ENCODE assay signal across 10 cellular contexts in the genomic region with DNA sequence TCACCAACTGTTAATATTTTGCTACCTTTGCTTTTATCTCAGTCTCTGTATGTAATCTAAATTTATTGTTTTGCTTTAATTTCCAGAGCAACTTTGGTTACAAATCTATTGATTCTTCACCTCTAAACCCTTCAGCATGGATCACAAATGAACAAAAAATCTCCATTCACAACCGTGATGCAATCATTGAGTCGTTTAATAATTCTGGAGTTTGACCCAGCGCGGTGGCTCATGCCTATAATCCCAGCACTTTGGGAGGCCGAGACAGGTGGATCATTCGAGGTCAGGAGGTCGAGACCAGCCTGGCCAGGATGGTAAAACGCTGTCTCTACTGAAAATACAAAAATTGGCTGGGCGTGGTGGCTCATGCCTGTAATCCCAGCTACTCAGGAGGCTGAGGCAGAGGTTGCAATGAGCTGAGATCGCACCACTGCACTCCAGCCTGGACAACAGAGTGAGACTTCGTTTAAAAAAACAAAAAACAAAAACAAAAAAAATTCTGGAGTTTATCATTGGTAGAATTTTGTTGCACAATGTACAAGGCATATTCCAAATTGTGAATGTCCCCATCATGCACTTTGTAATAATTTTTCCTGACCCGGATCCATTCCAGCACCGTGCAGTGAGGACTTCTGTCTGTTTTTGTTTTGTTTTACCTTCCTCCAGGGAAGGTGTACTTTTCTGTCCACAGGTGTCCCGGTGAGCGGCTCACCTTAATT. TPM values are rescaled to one million over a fixed set of nuclear protein-coding genes. Genes with fewer than 3 reads are reported as not detected.
DNase-seq lines count a peak whose midpoint lies in the region; ATAC-seq and FAIRE-seq lines count a peak whose summit lies in the region.
"Had no signal": no experiment of that assay in that cellular context is flagged by ENCODE, and none has a peak within 500 bp of the region (broad histone marks: within the 10 kb centered on the region; RNA-seq: fewer than 3 reads in every experiment).

No MANE protein-coding gene starts in this region.

- H3K27ac ChIP-seq in HUES6 (ENCODE audit: low read depth, low read length) (no peak overlapping the region), iPS-18a (ENCODE audit: low read length) (no peak overlapping the region), small intestine (ENCODE audit: low read depth in 1 of 2, low read length in 1 of 2) (no peak overlapping the region)
- H3K27ac ChIP-seq: epithelial cell of prostate had no signal

- no peak for ATAC-seq in HG03039 (IDR thresholded peaks at IDR 0.05; ENCODE audit: unreplicated experiment)

- peaks cover 43% of the 10 kb centered on the region for H3K27me3 ChIP-seq in HUES6 (ENCODE audit: control insufficient read depth, insufficient read depth, low read length)
- peaks cover 39% of the 10 kb centered on the region for H3K27me3 ChIP-seq in iPS-18a (ENCODE audit: control insufficient read depth, insufficient read depth, low read length)
- H3K27me3 ChIP-seq in small intestine (ENCODE audit: control insufficient read depth in 2 of 2, insufficient read depth in 2 of 2, low read length in 2 of 2) = no peaks in the 10 kb centered on the region

- no peaks in the 10 kb centered on the region for H3K27me3 Mint-ChIP-seq in activated T-helper 1 cell treated with anti-CD3 and anti-CD28 coated beads, Interleukin-12 subunit alpha, Interleukin-12 subunit beta, Interleukin-2, Interleukin-4 antibody, amounts not matched to agents 30 ng/mL and 10 ng/mL and 1 ng/mL, durations not matched to agents 14 hours and 24 hours and 36 hours (ENCODE audit: insufficient read depth)

- intact Hi-C loops in activated T-helper 1 cell treated with anti-CD3 and anti-CD28 coated beads, Interleukin-12 subunit alpha, Interleukin-12 subunit beta, Interleukin-2, Interleukin-4 antibody, amounts not matched to agents 30 ng/mL and 10 ng/mL and 1 ng/mL, durations not matched to agents 14 hours and 24 hours and 36 hours (cut with micrococcal nuclease) = loop anchor here (1.0 to 10.0 kb wide), 3 partner anchors 11 to 740 kb away; a partner anchor contains a TSS

- H3K9me3 ChIP-seq in HUES6 (ENCODE audit: control insufficient read depth, insufficient read depth, low read depth, low read length) (no peaks in the 10 kb centered on the region), iPS-18a (ENCODE audit: control insufficient read depth, low read depth, low read length) (no peaks in the 10 kb centered on the region), small intestine (ENCODE audit: control insufficient read depth, low read depth) (no peaks in the 10 kb centered on the region)

- H3K4me3 ChIP-seq in HUES6 (ENCODE audit: low read depth, low read length) (peak overlapping the region; percentile 45), iPS-18a (ENCODE audit: low read length) (peak overlapping the region; percentile 2), small intestine (ENCODE audit: low read depth in 1 of 2, low read length in 2 of 2) (no peak overlapping the region)

- DNase-seq in activated T-helper 1 cell treated with anti-CD3 and anti-CD28 coated beads, Interleukin-12 subunit alpha, Interleukin-12 subunit beta, Interleukin-2, Interleukin-4 antibody, amounts not matched to agents 30 ng/mL and 10 ng/mL and 1 ng/mL, durations not matched to agents 14 hours and 24 hours and 36 hours (ENCODE audit: low spot score) = no peak
- DNase-seq in small intestine = peak; percentile 58
- no peak for DNase-seq in hypothalamus (lab: John Stamatoyannopoulos, UW)
- no peak for DNase-seq in DMS153 treated with DMSO at 0.1 percent for 48 hours (lab: John Stamatoyannopoulos, UW; ENCODE audit: unreplicated experiment)
- DNase-seq in ureter (ENCODE audit: low spot score) = no peak
- DNase-seq: NCI-H446 had no signal

- no peak overlapping the region for H3K27ac Mint-ChIP-seq in activated T-helper 1 cell treated with anti-CD3 and anti-CD28 coated beads, Interleukin-12 subunit alpha, Interleukin-12 subunit beta, Interleukin-2, Interleukin-4 antibody, amounts not matched to agents 30 ng/mL and 10 ng/mL and 1 ng/mL, durations not matched to agents 14 hours and 24 hours and 36 hours

- no peaks in the 10 kb centered on the region for H3K9me3 Mint-ChIP-seq in activated T-helper 1 cell treated with anti-CD3 and anti-CD28 coated beads, Interleukin-12 subunit alpha, Interleukin-12 subunit beta, Interleukin-2, Interleukin-4 antibody, amounts not matched to agents 30 ng/mL and 10 ng/mL and 1 ng/mL, durations not matched to agents 14 hours and 24 hours and 36 hours

- FAIRE-seq in small intestine (lab: Jason Lieb, UNC) = no peak

- H3K9ac ChIP-seq in HUES6 (ENCODE audit: low read length) = no peak overlapping the region
- no peak overlapping the region for H3K9ac ChIP-seq in iPS-18a (ENCODE audit: low read length)

- H3K4me1 ChIP-seq in HUES6 (ENCODE audit: control insufficient read depth, insufficient read depth, low read length) = peaks cover 16% of the 10 kb centered on the region; the same call in 1 of the 2 replicates
- H3K4me1 ChIP-seq in iPS-18a (ENCODE audit: control insufficient read depth, low read depth, low read length) = peaks cover 5% of the 10 kb centered on the region
- peaks cover 0 to 7% of the 10 kb centered on the region in 2 donors for H3K4me1 ChIP-seq in small intestine (ENCODE audit: control insufficient read depth in 2 of 2, insufficient read depth in 1 of 2, low read depth in 1 of 2, low read length in 1 of 2)

- no peaks in the 10 kb centered on the region for H3K36me3 Mint-ChIP-seq in activated T-helper 1 cell treated with anti-CD3 and anti-CD28 coated beads, Interleukin-12 subunit alpha, Interleukin-12 subunit beta, Interleukin-2, Interleukin-4 antibody, amounts not matched to agents 30 ng/mL and 10 ng/mL and 1 ng/mL, durations not matched to agents 14 hours and 24 hours and 36 hours (ENCODE audit: low read depth)

- H3K4me3 Mint-ChIP-seq in activated T-helper 1 cell treated with anti-CD3 and anti-CD28 coated beads, Interleukin-12 subunit alpha, Interleukin-12 subunit beta, Interleukin-2, Interleukin-4 antibody, amounts not matched to agents 30 ng/mL and 10 ng/mL and 1 ng/mL, durations not matched to agents 14 hours and 24 hours and 36 hours = peak overlapping the region; percentile 42

- H3K4me1 Mint-ChIP-seq in activated T-helper 1 cell treated with anti-CD3 and anti-CD28 coated beads, Interleukin-12 subunit alpha, Interleukin-12 subunit beta, Interleukin-2, Interleukin-4 antibody, amounts not matched to agents 30 ng/mL and 10 ng/mL and 1 ng/mL, durations not matched to agents 14 hours and 24 hours and 36 hours (ENCODE audit: low read depth) = peaks cover 17% of the 10 kb centered on the region

- H3K36me3 ChIP-seq in HUES6 (ENCODE audit: control insufficient read depth, insufficient read depth, low read length) = no peaks in the 10 kb centered on the region
- H3K36me3 ChIP-seq in iPS-18a (ENCODE audit: control insufficient read depth, low read depth, low read length) = no peaks in the 10 kb centered on the region
- H3K36me3 ChIP-seq in small intestine (ENCODE audit: control insufficient read depth in 2 of 2, insufficient read depth in 2 of 2, low read length in 2 of 2) = no peaks in the 10 kb centered on the region

- WGBS in small intestine, 3 donors = 16 to 65% (median 40%) methylated on average over 15 of the region's 15 CpGs

RNA-seq across cellular contexts. Expression of a gene that starts 2.3 kb away (rescaled TPM):
- total RNA-seq in activated T-helper 1 cell treated with anti-CD3 and anti-CD28 coated beads, Interleukin-12 subunit alpha, Interleukin-12 subunit beta, Interleukin-2, Interleukin-4 antibody, amounts not matched to agents 30 ng/mL and 10 ng/mL and 1 ng/mL, durations not matched to agents 14 hours and 24 hours and 36 hours = 33.8 and 34.3 TPM in 2 replicates
- 10 to 100 TPM; 10.8 to 13.2 (median 13.0) TPM for polyA plus RNA-seq in small intestine
- 76.4 TPM for total RNA-seq in ureter

RNA-seq across cellular contexts. Expression of a gene that starts 8.7 kb away (rescaled TPM):
- total RNA-seq in activated T-helper 1 cell treated with anti-CD3 and anti-CD28 coated beads, Interleukin-12 subunit alpha, Interleukin-12 subunit beta, Interleukin-2, Interleukin-4 antibody, amounts not matched to agents 30 ng/mL and 10 ng/mL and 1 ng/mL, durations not matched to agents 14 hours and 24 hours and 36 hours = 0.22 and 0.49 TPM in 2 replicates
- 1 to 10 TPM in 2 of 3 donors, under 1 TPM in 1; 0.54 to 3.0 (median 2.5) TPM for polyA plus RNA-seq in small intestine
- total RNA-seq in ureter = 0.18 TPM

RNA-seq across cellular contexts. Expression of a gene that starts 11.1 kb away (rescaled TPM):
- total RNA-seq in activated T-helper 1 cell treated with anti-CD3 and anti-CD28 coated beads, Interleukin-12 subunit alpha, Interleukin-12 subunit beta, Interleukin-2, Interleukin-4 antibody, amounts not matched to agents 30 ng/mL and 10 ng/mL and 1 ng/mL, durations not matched to agents 14 hours and 24 hours and 36 hours = 17.8 and 18.0 TPM in 2 replicates
- polyA plus RNA-seq in small intestine = 10 to 100 TPM; 18.9 to 42.3 (median 31.6) TPM
- total RNA-seq in ureter = 17.0 TPM

RNA-seq across cellular contexts. Expression of a gene that starts 26.9 kb away (rescaled TPM):
- total RNA-seq in activated T-helper 1 cell treated with anti-CD3 and anti-CD28 coated beads, Interleukin-12 subunit alpha, Interleukin-12 subunit beta, Interleukin-2, Interleukin-4 antibody, amounts not matched to agents 30 ng/mL and 10 ng/mL and 1 ng/mL, durations not matched to agents 14 hours and 24 hours and 36 hours = 15.5 TPM in 2 replicates
- polyA plus RNA-seq in small intestine = 10 to 100 TPM in 1 of 3 donors, 1 to 10 TPM in 2; 1.8 to 10.9 (median 4.1) TPM
- total RNA-seq in ureter = 13.0 TPM

RNA-seq across cellular contexts. Expression of a gene that starts 52.2 kb away (rescaled TPM):
- total RNA-seq in activated T-helper 1 cell treated with anti-CD3 and anti-CD28 coated beads, Interleukin-12 subunit alpha, Interleukin-12 subunit beta, Interleukin-2, Interleukin-4 antibody, amounts not matched to agents 30 ng/mL and 10 ng/mL and 1 ng/mL, durations not matched to agents 14 hours and 24 hours and 36 hours = 15.4 and 16.2 TPM in 2 replicates
- polyA plus RNA-seq in small intestine = 10 to 100 TPM; 23.1 to 29.5 (median 25.4) TPM
- 39.1 TPM for total RNA-seq in ureter

Comparison
In these comparisons a context has a peak if more than half of its experiments do, and no peak if none do; other contexts are left out.
1. H3K4me3 ChIP-seq: peak in HUES6 (single experiment) and iPS-18a (single experiment); none in small intestine (0 of 2).